12 cellular contexts compared by ENCODE assay signal in the genomic region with DNA sequence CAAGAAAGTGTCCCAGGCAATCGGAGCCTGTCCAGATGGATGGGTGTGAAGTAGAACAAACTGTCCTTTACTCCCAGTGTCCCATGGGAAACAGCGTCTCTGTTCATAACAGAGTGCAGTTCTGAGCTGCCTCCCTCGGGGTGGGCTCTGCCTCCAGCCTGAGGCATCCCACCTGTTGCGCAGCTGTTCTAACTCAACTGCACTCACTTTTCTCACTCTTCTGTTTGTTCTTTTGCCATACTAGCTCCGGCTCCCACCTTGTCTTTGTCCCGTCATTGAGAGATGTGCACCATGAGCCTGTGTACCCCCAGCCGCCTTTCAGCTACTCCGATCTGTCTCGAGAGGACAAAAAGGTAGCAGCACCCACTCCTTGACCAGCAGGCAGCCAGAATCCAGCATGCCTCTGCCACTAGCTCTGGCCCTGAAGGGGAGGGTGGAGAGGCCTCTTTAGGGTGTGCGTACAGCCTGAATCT. TPM values are rescaled to one million over a fixed set of nuclear protein-coding genes. Genes with fewer than 3 reads are reported as not detected.
DNase-seq lines count a peak whose midpoint lies in the region; TF ChIP-seq lines count a peak whose summit lies in the region.
"Had no signal": no experiment of that assay in that cellular context is flagged by ENCODE, and none has a peak within 500 bp of the region (broad histone marks: within the 10 kb centered on the region; RNA-seq: fewer than 3 reads in every experiment).

No MANE protein-coding gene starts in this region.

- H3K36me3 ChIP-seq in esophagus muscularis mucosa (peaks cover 0 to 28% (median 12%) of the 10 kb centered on the region in 4 donors), stomach smooth muscle (ENCODE audit: control insufficient read depth in 2 of 2, insufficient read depth in 2 of 2, low read length in 2 of 2) (peaks cover 3 to 5% of the 10 kb centered on the region in 2 donors)
- H3K36me3 ChIP-seq: breast epithelium had no signal

- in situ Hi-C loops in GM13977 (cut with MboI; ENCODE audit: low pct_unique_long_range_greater_than_20kb, low sequenced_read_pairs, unreplicated experiment) = no loop called here

- H3K9ac ChIP-seq in stomach smooth muscle (ENCODE audit: low read length in 2 of 2) = peak overlapping the region; percentile 63 to 64

- intact Hi-C loops in esophagus muscularis mucosa (cut with DNase I) = no loop called here

- H3K4me1 ChIP-seq in esophagus muscularis mucosa (peaks cover 84 to 100% (median 100%) of the 10 kb centered on the region in 4 donors), stomach smooth muscle (ENCODE audit: control insufficient read depth, insufficient read depth, low read length) (peaks cover 85% of the 10 kb centered on the region)

- TF ChIP-seq POLR2A in esophagus muscularis mucosa (IDR thresholded peaks at IDR 0.05; ENCODE audit: low read depth) = no peak

- 54% methylated on average over 10 of the region's 10 CpGs for WGBS in esophagus muscularis mucosa

- H3K4me3 ChIP-seq in esophagus muscularis mucosa = peak overlapping the region; percentile 20 to 42 (median 36)
- peak overlapping the region in 1 of 2 donors; percentile 55 for H3K4me3 ChIP-seq in stomach smooth muscle (ENCODE audit: low read length in 2 of 2)
- H3K4me3 ChIP-seq: breast epithelium had no signal

- TF ChIP-seq CTCF in esophagus muscularis mucosa (IDR thresholded peaks at IDR 0.05) (no peak), GM13977 (IDR thresholded peaks at IDR 0.05; ENCODE audit: extremely low read depth, insufficient read depth, missing control alignments) (no peak)

- H3K27ac ChIP-seq in esophagus muscularis mucosa (replicated peaks in 1 of 4) (peak overlapping the region; percentile 92 to 97 (median 94)), stomach smooth muscle (ENCODE audit: low read length) (peak overlapping the region; percentile 97)

- H3K9me3 ChIP-seq in esophagus muscularis mucosa = no peaks in the 10 kb centered on the region
- H3K9me3 ChIP-seq in stomach smooth muscle (ENCODE audit: control insufficient read depth in 2 of 2, low read length in 2 of 2) = no peaks in the 10 kb centered on the region
- H3K9me3 ChIP-seq: breast epithelium had no signal

- DNase-seq in LHCN-M2 (ENCODE audit: low read depth) (peak; percentile 85), esophagus muscularis mucosa (ENCODE audit: extremely low spot score) (no peak), mucosa of gallbladder (ENCODE audit: low spot score) (peak; percentile 50), DMS153 (lab: John Stamatoyannopoulos, UW) (no peak), GM13977 (ENCODE audit: low spot score) (no peak), DMS53 (lab: John Stamatoyannopoulos, UW) (no peak), foreskin melanocyte (no peak)
- DNase-seq: activated CD8-positive, alpha-beta T cell treated with anti-CD3 and anti-CD28 coated beads, Interleukin-2, amount 10 ng/mL, durations not matched to agents 7 days and 5 days; activated effector memory CD4-positive, alpha-beta T cell treated with anti-CD3 and anti-CD28 coated beads, Interleukin-2, amount 50 U/mL, for 16 hours; NCI-H510A had no signal

- TF ChIP-seq EP300 in esophagus muscularis mucosa (IDR thresholded peaks at IDR 0.05) = peak; percentile 50

- H3K27me3 ChIP-seq in esophagus muscularis mucosa = no peaks in the 10 kb centered on the region
- H3K27me3 ChIP-seq in stomach smooth muscle (ENCODE audit: control insufficient read depth in 1 of 2, insufficient read depth in 2 of 2, low read length in 2 of 2) = no peaks in the 10 kb centered on the region
- H3K27me3 ChIP-seq: breast epithelium had no signal

RNA-seq across cellular contexts. Expression of a gene that starts 20.7 kb away (rescaled TPM):
- 10.2 and 20.5 TPM in 2 replicates for total RNA-seq in LHCN-M2 (2014; rRNA removed)
- 26.2 TPM for polyA plus RNA-seq in LHCN-M2 (2012)
- 10 to 100 TPM; 39.9 to 90.1 (median 54.4) TPM for total RNA-seq in esophagus muscularis mucosa
- total RNA-seq in mucosa of gallbladder = 21.5 TPM

RNA-seq across cellular contexts. Expression of a gene that starts 32.2 kb away (rescaled TPM):
- total RNA-seq in LHCN-M2 (2014; rRNA removed) (30.0 and 33.4 TPM in 2 replicates), esophagus muscularis mucosa (10 to 100 TPM; 14.7 to 26.6 (median 17.3) TPM), mucosa of gallbladder (8.7 TPM)
- polyA plus RNA-seq in LHCN-M2 (2012) = 19.5 TPM

RNA-seq across cellular contexts. Expression of a gene that starts 39.7 kb away (rescaled TPM):
- total RNA-seq in LHCN-M2 (2014; rRNA removed) = 32.1 and 41.6 TPM in 2 replicates
- 34.4 TPM for polyA plus RNA-seq in LHCN-M2 (2012)
- 10 to 100 TPM; 40.3 to 60.6 (median 52.9) TPM for total RNA-seq in esophagus muscularis mucosa
- total RNA-seq in mucosa of gallbladder = 62.6 TPM

Comparison
In these comparisons a context has a peak if more than half of its experiments do, and no peak if none do; other contexts are left out.
1. DNase-seq: peak in LHCN-M2 (single experiment) and mucosa of gallbladder (single experiment); none in esophagus muscularis mucosa (single experiment), DMS153 (single experiment), GM13977 (single experiment), DMS53 (single experiment) and foreskin melanocyte (single experiment).